Comparison of ENCODE assay signal across 17 cellular contexts in the genomic region with DNA sequence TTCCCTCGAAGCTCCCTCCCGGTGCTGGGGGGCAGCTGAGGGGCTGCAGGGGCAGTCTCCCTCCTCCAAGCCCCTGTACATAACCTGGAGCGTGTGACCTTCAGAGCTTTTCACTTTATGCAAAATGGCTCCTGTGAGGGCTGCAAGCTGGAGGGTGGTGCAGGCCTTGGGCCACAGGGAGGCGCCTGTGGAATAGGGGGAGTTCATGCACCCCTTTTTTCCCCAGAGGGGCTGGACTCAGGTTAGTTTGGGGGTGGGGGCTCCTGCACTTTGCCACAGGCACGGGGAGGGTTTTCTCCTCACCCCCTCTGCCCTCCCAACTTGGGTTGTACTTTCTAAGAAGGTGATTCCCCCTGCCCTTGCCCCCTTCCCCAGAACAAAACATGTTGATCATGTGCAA. TPM values are rescaled to one million over a fixed set of nuclear protein-coding genes. Genes with fewer than 3 reads are reported as not detected.
DNase-seq lines count a peak whose midpoint lies in the region; FAIRE-seq and TF ChIP-seq lines count a peak whose summit lies in the region.
"Had no signal": no experiment of that assay in that cellular context is flagged by ENCODE, and none has a peak within 500 bp of the region (broad histone marks: within the 10 kb centered on the region; RNA-seq: fewer than 3 reads in every experiment).

No MANE protein-coding gene starts in this region.

- H3K27me3 ChIP-seq in A673 (replicated peaks; ENCODE audit: insufficient read depth, low read depth, low read length, poor library complexity), result no peaks in the 10 kb centered on the region
- no peaks in the 10 kb centered on the region for H3K27me3 ChIP-seq in endothelial cell of umbilical vein (ENCODE audit: control insufficient read depth in 2 of 2, insufficient read depth in 2 of 2, low read length in 2 of 2)
- H3K27me3 ChIP-seq: heart right ventricle, neutrophil, right atrium auricular region had no signal

- H3K9ac ChIP-seq in endothelial cell of umbilical vein (replicated peaks; ENCODE audit: extremely low read depth, insufficient read depth, low read length), result no peak overlapping the region

- CTCF ChIA-PET in A673 (lab: Charles Lee) (interaction anchor here (0.6 kb wide), 2 partner anchors 45 to 48 kb away, joined by 5 to 14 read pairs; no protein-coding TSS in a partner anchor), OCI-LY7 (lab: Charles Lee; ENCODE audit: unreplicated experiment) (no interaction called here), endothelial cell of umbilical vein (lab: Charles Lee) (interaction anchor here (1.0 to 6.7 kb wide), 3 partner anchors 17 to 51 kb away, joined by 4 to 60 read pairs (median 8); no protein-coding TSS in a partner anchor)

- intact Hi-C loops in A673 (cut with micrococcal nuclease; ENCODE audit: unreplicated experiment) (no loop called here), OCI-LY7 (cut with micrococcal nuclease; ENCODE audit: unreplicated experiment) (loop anchor here (5.0 kb wide), 1 partner anchor 163 kb away; a partner anchor contains a TSS), endothelial cell of umbilical vein (cut with micrococcal nuclease) (no loop called here)

- in situ Hi-C loops in GM13977 (cut with MboI; ENCODE audit: low pct_unique_long_range_greater_than_20kb, low sequenced_read_pairs, unreplicated experiment), result loop anchor here (25.0 kb wide), 1 partner anchor 183 kb away; no protein-coding TSS in a partner anchor

- H3K79me2 ChIP-seq in OCI-LY7 (ENCODE audit: insufficient read depth, low read depth, low read length), result no peaks in the 10 kb centered on the region
- H3K79me2 ChIP-seq in endothelial cell of umbilical vein (ENCODE audit: control insufficient read depth, insufficient read depth, low read length), result no peaks in the 10 kb centered on the region

- DNase-seq in A673 (ENCODE audit: low spot score) (no peak), GM13977 (ENCODE audit: low spot score) (no peak), OCI-LY7 (ENCODE audit: low spot score) (no peak), endothelial cell of umbilical vein (ENCODE audit: low read depth, low spot score) (no peak), foreskin fibroblast (no peak), NCI-H187 treated with DMSO at 0.1 percent for 48 hours (lab: John Stamatoyannopoulos, UW) (no peak), NCI-H446 treated with DMSO at 0.1 percent for 48 hours (lab: John Stamatoyannopoulos, UW) (no peak)
- DNase-seq: SIG-M5 had no signal

- no peak overlapping the region for H3K4me2 ChIP-seq in OCI-LY7 (ENCODE audit: low read length)
- H3K4me2 ChIP-seq in endothelial cell of umbilical vein (ENCODE audit: insufficient read depth, low read length), result no peak overlapping the region
- H3K4me2 ChIP-seq: smooth muscle cell had no signal

- H3K9me3 ChIP-seq in A673 (ENCODE audit: low read depth, low read length, poor library complexity, severe bottlenecking), result no peaks in the 10 kb centered on the region
- no peaks in the 10 kb centered on the region for H3K9me3 ChIP-seq in OCI-LY7 (ENCODE audit: low read length)
- no peaks in the 10 kb centered on the region for H3K9me3 ChIP-seq in endothelial cell of umbilical vein (replicated peaks; ENCODE audit: control insufficient read depth, insufficient read depth, low read length)
- H3K9me3 ChIP-seq: heart right ventricle, neutrophil, right atrium auricular region, thoracic aorta had no signal

- H2AFZ ChIP-seq in OCI-LY7 (ENCODE audit: low read length), result no peak overlapping the region
- H2AFZ ChIP-seq in endothelial cell of umbilical vein (ENCODE audit: low read depth, low read length), result no peak overlapping the region

- H3K4me3 ChIP-seq in A673 (ENCODE audit: low read depth, low read length, poor library complexity, severe bottlenecking), result no peak overlapping the region
- H3K4me3 ChIP-seq in OCI-LY7 (ENCODE audit: low read depth, low read length, poor library complexity, severe bottlenecking), result no peak overlapping the region
- H3K4me3 ChIP-seq in endothelial cell of umbilical vein (replicated peaks in 1 of 3; ENCODE audit: insufficient read depth in 1 of 3, low read depth in 1 of 3, low read length in 3 of 3), result no peak overlapping the region
- H3K4me3 ChIP-seq in foreskin fibroblast (ENCODE audit: low read depth in 1 of 2, low read length in 2 of 2), result no peak overlapping the region
- H3K4me3 ChIP-seq: heart right ventricle, right atrium auricular region, smooth muscle cell, thoracic aorta had no signal

- H3K27ac ChIP-seq in A673 (ENCODE audit: low read depth, low read length, poor library complexity, severe bottlenecking), result peak overlapping the region; percentile 30
- no peak overlapping the region for H3K27ac ChIP-seq in OCI-LY7 (ENCODE audit: low read depth, low read length, poor library complexity, severe bottlenecking)
- no peak overlapping the region for H3K27ac ChIP-seq in endothelial cell of umbilical vein (ENCODE audit: insufficient read depth, low read depth, low read length)
- H3K27ac ChIP-seq: neutrophil, right atrium auricular region, thoracic aorta had no signal

- POLR2A ChIA-PET in A673 (lab: Charles Lee; ENCODE audit: low non-redundant PET) (interaction anchor here (0.7 kb wide), 1 partner anchor 76 kb away, joined by 3 read pairs; no protein-coding TSS in a partner anchor), OCI-LY7 (lab: Charles Lee) (interaction anchor here (0.7 kb wide), 1 partner anchor 52 kb away, joined by 3 read pairs; no protein-coding TSS in a partner anchor), endothelial cell of umbilical vein (lab: Charles Lee) (no interaction called here)

- H3K9me2 ChIP-seq in OCI-LY7 (ENCODE audit: insufficient read depth, low read length), result no peaks in the 10 kb centered on the region

- no peaks in the 10 kb centered on the region for H3K9me1 ChIP-seq in endothelial cell of umbilical vein (replicated peaks; ENCODE audit: control insufficient read depth, extremely low read depth, insufficient read depth, low read length)

- H3K36me3 ChIP-seq in A673 (ENCODE audit: insufficient read depth, low read length, poor library complexity, severe bottlenecking), result peaks cover 76% of the 10 kb centered on the region
- peaks cover 66% of the 10 kb centered on the region for H3K36me3 ChIP-seq in OCI-LY7 (ENCODE audit: insufficient read depth, low read length)
- peaks cover 8 to 52% of the 10 kb centered on the region in 2 experiments for H3K36me3 ChIP-seq in endothelial cell of umbilical vein (ENCODE audit: control insufficient read depth in 2 of 2, extremely low read depth in 1 of 2, insufficient read depth in 2 of 2, low read length in 2 of 2)

- no peak for TF ChIP-seq POLR2A in endothelial cell of umbilical vein (IDR thresholded peaks at IDR 0.05; ENCODE audit: low read depth, low read length)

- dilution Hi-C loops in endothelial cell of umbilical vein (cut with MboI; ENCODE audit: extremely low pct_ligation_motif_present, low sequenced_read_pairs), result no loop called here

- H3K4me1 ChIP-seq in A673 (ENCODE audit: insufficient read depth, low read length, poor library complexity, severe bottlenecking), result no peaks in the 10 kb centered on the region
- no peaks in the 10 kb centered on the region for H3K4me1 ChIP-seq in OCI-LY7 (ENCODE audit: insufficient read depth, low read length, poor library complexity, severe bottlenecking)
- H3K4me1 ChIP-seq in endothelial cell of umbilical vein (ENCODE audit: control insufficient read depth, extremely low read depth, insufficient read depth, low read length), result no peaks in the 10 kb centered on the region
- H3K4me1 ChIP-seq: heart right ventricle, right atrium auricular region had no signal

- no peaks in the 10 kb centered on the region for H4K20me1 ChIP-seq in OCI-LY7 (ENCODE audit: insufficient read depth, low read length)
- H4K20me1 ChIP-seq in endothelial cell of umbilical vein (replicated peaks; ENCODE audit: control insufficient read depth, extremely low read depth, insufficient read depth, low read length), result no peaks in the 10 kb centered on the region

- no peak for FAIRE-seq in endothelial cell of umbilical vein (lab: Jason Lieb, UNC)
- FAIRE-seq: RCC 7860 had no signal

- BruUV-seq in A673 (replicated peaks; lab: Mats Ljungman, UMichigan) (TSS peak; percentile 39), OCI-LY7 (replicated peaks; lab: Mats Ljungman, UMichigan) (TSS peak; percentile 80), endothelial cell of umbilical vein (replicated peaks; lab: Mats Ljungman, UMichigan) (TSS peak; percentile 22)

- no peak for TF ChIP-seq CTCF in A673 (conservative IDR thresholded peaks at IDR 0.05; ENCODE audit: low read depth, low read length)
- TF ChIP-seq CTCF in GM13977 (IDR thresholded peaks at IDR 0.05; ENCODE audit: extremely low read depth, insufficient read depth, missing control alignments), result peak; percentile 6
- TF ChIP-seq CTCF in OCI-LY7 (conservative IDR thresholded peaks at IDR 0.05; ENCODE audit: low read length), result no peak
- TF ChIP-seq CTCF in endothelial cell of umbilical vein (IDR thresholded peaks at IDR 0.05; ENCODE audit: extremely low read depth in 1 of 2, insufficient read depth in 1 of 2, low read depth in 1 of 2, low read length in 2 of 2), result no peak
- TF ChIP-seq CTCF in foreskin fibroblast (IDR thresholded peaks at IDR 0.05; ENCODE audit: low read depth, low read length), result no peak

RNA-seq across cellular contexts. Expression of a gene that starts 6.6 kb away (rescaled TPM):
- total RNA-seq in A673 (2021), result 2.5 and 3.6 TPM in 2 replicates
- 1.4 TPM in 1 of 2 replicates, not detected in the other for total RNA-seq in OCI-LY7 (2014; rRNA removed; shearing (Covaris generic))
- 0.40 and 0.70 TPM in 2 replicates for total RNA-seq in OCI-LY7 (2022)
- total RNA-seq in endothelial cell of umbilical vein, result 1.0 and 1.5 TPM in 2 replicates
- 1.4 and 1.9 TPM in 2 replicates for polyA plus RNA-seq in endothelial cell of umbilical vein
- 0.98 and 1.0 TPM in 2 replicates for polyA plus RNA-seq in endothelial cell of umbilical vein (2011; cell fraction: cytosol; rRNA removed)
- polyA plus RNA-seq in endothelial cell of umbilical vein (2011; cell fraction: nucleus; rRNA removed), result 0.55 and 0.92 TPM in 2 replicates
- 1.1 and 1.3 TPM in 2 replicates for polyA plus RNA-seq in endothelial cell of umbilical vein (2012)
- 0.53 and 0.62 TPM in 2 replicates for polyA minus RNA-seq in endothelial cell of umbilical vein
- not detected for polyA minus RNA-seq in endothelial cell of umbilical vein (2011; cell fraction: cytosol; rRNA and poly(A)+ RNA removed)
- 0.53 and 0.63 TPM in 2 replicates for polyA minus RNA-seq in endothelial cell of umbilical vein (2011; cell fraction: nucleus; rRNA and poly(A)+ RNA removed)
- total RNA-seq: left ventricle myocardium superior, mesenteric fat pad, thoracic aorta had no signal

RNA-seq across cellular contexts. Expression of a gene that starts 7.1 kb away (rescaled TPM):
- total RNA-seq in A673 (2021), result 151 and 166 TPM in 2 replicates
- 54.9 and 62.1 TPM in 2 replicates for total RNA-seq in OCI-LY7 (2014; rRNA removed; shearing (Covaris generic))
- 35.9 and 42.3 TPM in 2 replicates for total RNA-seq in OCI-LY7 (2022)
- total RNA-seq in endothelial cell of umbilical vein, result 41.4 and 47.6 TPM in 2 replicates
- 95.0 and 115 TPM in 2 replicates for polyA plus RNA-seq in endothelial cell of umbilical vein
- polyA plus RNA-seq in endothelial cell of umbilical vein (2011; cell fraction: cytosol; rRNA removed), result 60.9 and 62.4 TPM in 2 replicates
- 37.0 and 38.1 TPM in 2 replicates for polyA plus RNA-seq in endothelial cell of umbilical vein (2011; cell fraction: nucleus; rRNA removed)
- polyA plus RNA-seq in endothelial cell of umbilical vein (2012), result 41.4 and 45.7 TPM in 2 replicates
- 31.2 and 37.2 TPM in 2 replicates for polyA minus RNA-seq in endothelial cell of umbilical vein
- 15.9 TPM for polyA minus RNA-seq in endothelial cell of umbilical vein (2011; cell fraction: cytosol; rRNA and poly(A)+ RNA removed)
- polyA minus RNA-seq in endothelial cell of umbilical vein (2011; cell fraction: nucleus; rRNA and poly(A)+ RNA removed), result 5.5 and 10.9 TPM in 2 replicates

RNA-seq across cellular contexts. Expression of a gene that starts 17.8 kb away (rescaled TPM):
- total RNA-seq in A673 (2021) (4.9 and 5.7 TPM in 2 replicates), OCI-LY7 (2022) (1.8 TPM in 2 replicates), endothelial cell of umbilical vein (not detected in 2 replicates)
- total RNA-seq in OCI-LY7 (2014; rRNA removed; shearing (Covaris generic)), result not detected in 2 replicates
- 0.24 TPM in 1 of 2 replicates, not detected in the other for polyA plus RNA-seq in endothelial cell of umbilical vein
- not detected in 2 replicates for polyA plus RNA-seq in endothelial cell of umbilical vein (2011; cell fraction: cytosol; rRNA removed)
- 0.38 TPM in 1 of 2 replicates, not detected in the other for polyA plus RNA-seq in endothelial cell of umbilical vein (2011; cell fraction: nucleus; rRNA removed)
- not detected in 2 replicates for polyA plus RNA-seq in endothelial cell of umbilical vein (2012)
- 0.13 TPM in 1 of 2 replicates, not detected in the other for polyA minus RNA-seq in endothelial cell of umbilical vein
- not detected for polyA minus RNA-seq in endothelial cell of umbilical vein (2011; cell fraction: cytosol; rRNA and poly(A)+ RNA removed)
- polyA minus RNA-seq in endothelial cell of umbilical vein (2011; cell fraction: nucleus; rRNA and poly(A)+ RNA removed), result not detected in 2 replicates
- total RNA-seq: mesenteric fat pad, smooth muscle cell, thoracic aorta had no signal
- polyA plus RNA-seq: keratinocyte had no signal

RNA-seq across cellular contexts. Expression of a gene that starts 26.3 kb away (rescaled TPM):
- 75.8 and 80.3 TPM in 2 replicates for total RNA-seq in A673 (2021)
- 20.7 and 26.8 TPM in 2 replicates for total RNA-seq in OCI-LY7 (2014; rRNA removed; shearing (Covaris generic))
- total RNA-seq in OCI-LY7 (2022), result 48.2 and 59.3 TPM in 2 replicates
- 86.0 and 86.3 TPM in 2 replicates for total RNA-seq in endothelial cell of umbilical vein
- 18.4 and 23.5 TPM in 2 replicates for polyA plus RNA-seq in endothelial cell of umbilical vein
- polyA plus RNA-seq in endothelial cell of umbilical vein (2011; cell fraction: cytosol; rRNA removed), result 15.8 and 26.9 TPM in 2 replicates
- polyA plus RNA-seq in endothelial cell of umbilical vein (2011; cell fraction: nucleus; rRNA removed), result 59.1 and 69.4 TPM in 2 replicates
- polyA plus RNA-seq in endothelial cell of umbilical vein (2012), result 28.9 and 43.8 TPM in 2 replicates
- 9.1 and 9.7 TPM in 2 replicates for polyA minus RNA-seq in endothelial cell of umbilical vein
- polyA minus RNA-seq in endothelial cell of umbilical vein (2011; cell fraction: cytosol; rRNA and poly(A)+ RNA removed), result 11.2 TPM
- 15.3 and 26.1 TPM in 2 replicates for polyA minus RNA-seq in endothelial cell of umbilical vein (2011; cell fraction: nucleus; rRNA and poly(A)+ RNA removed)

RNA-seq across cellular contexts. Expression of a gene that starts 30.1 kb away (rescaled TPM):
- total RNA-seq in A673 (2021) (28.5 and 33.6 TPM in 2 replicates), OCI-LY7 (2022) (14.7 and 17.2 TPM in 2 replicates), endothelial cell of umbilical vein (34.3 and 39.6 TPM in 2 replicates)
- 6.0 and 10.5 TPM in 2 replicates for total RNA-seq in OCI-LY7 (2014; rRNA removed; shearing (Covaris generic))
- 20.6 and 25.2 TPM in 2 replicates for polyA plus RNA-seq in endothelial cell of umbilical vein
- 14.5 and 18.2 TPM in 2 replicates for polyA plus RNA-seq in endothelial cell of umbilical vein (2011; cell fraction: cytosol; rRNA removed)
- polyA plus RNA-seq in endothelial cell of umbilical vein (2011; cell fraction: nucleus; rRNA removed), result 21.2 and 22.3 TPM in 2 replicates
- polyA plus RNA-seq in endothelial cell of umbilical vein (2012), result 22.3 and 35.1 TPM in 2 replicates
- 27.7 and 28.4 TPM in 2 replicates for polyA minus RNA-seq in endothelial cell of umbilical vein
- polyA minus RNA-seq in endothelial cell of umbilical vein (2011; cell fraction: cytosol; rRNA and poly(A)+ RNA removed), result 0.92 TPM
- 13.8 and 24.7 TPM in 2 replicates for polyA minus RNA-seq in endothelial cell of umbilical vein (2011; cell fraction: nucleus; rRNA and poly(A)+ RNA removed)
